15 cellular contexts compared by ENCODE assay signal in the genomic region with DNA sequence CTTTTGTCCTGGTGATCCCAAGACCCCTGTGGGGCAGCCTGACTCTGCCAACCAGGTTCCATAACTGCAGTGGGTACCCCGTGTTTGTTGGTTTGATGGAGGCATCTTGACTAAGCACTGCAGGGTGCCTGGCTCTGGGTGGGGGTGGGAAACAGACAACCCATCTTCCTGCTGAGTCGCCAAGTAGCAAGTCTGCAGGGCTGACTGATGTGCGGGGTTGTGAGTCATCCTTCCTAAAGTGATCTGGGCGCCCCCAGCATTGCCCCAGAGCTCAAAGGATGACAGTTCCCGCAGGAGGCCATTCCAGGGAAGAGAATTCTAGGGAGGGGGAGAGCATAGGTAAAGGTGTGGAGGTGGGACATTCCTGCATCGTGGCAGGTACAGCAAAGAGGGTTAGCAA. TPM values are rescaled to one million over a fixed set of nuclear protein-coding genes. Genes with fewer than 3 reads are reported as not detected.
DNase-seq lines count a peak whose midpoint lies in the region; TF ChIP-seq lines count a peak whose summit lies in the region.
"Had no signal": no experiment of that assay in that cellular context is flagged by ENCODE, and none has a peak within 500 bp of the region (broad histone marks: within the 10 kb centered on the region; RNA-seq: fewer than 3 reads in every experiment).

No MANE protein-coding gene starts in this region.

- no peak overlapping the region for H3K4me3 ChIP-seq in astrocyte of the spinal cord (ENCODE audit: low read depth, low read length)
- H3K4me3 ChIP-seq in coronary artery: no peak overlapping the region
- H3K4me3 ChIP-seq: esophagus squamous epithelium, K562, prostate gland had no signal

- DNase-seq in AG08396 (ENCODE audit: low spot score): peak; percentile 66
- peak; percentile 74 for DNase-seq in HT1080 (ENCODE audit: low read depth)
- peak; percentile 43 for DNase-seq in astrocyte of the spinal cord (ENCODE audit: low read depth, low spot score)
- peak; percentile 53 for DNase-seq in kidney glomerular epithelial cell (lab: John Stamatoyannopoulos, UW)
- no peak for DNase-seq in NCI-H774 (lab: John Stamatoyannopoulos, UW)
- no peak for DNase-seq in coronary artery (ENCODE audit: low spot score)
- no peak for DNase-seq in NCI-H2107 treated with DMSO at 0.1 percent for 48 hours (lab: John Stamatoyannopoulos, UW; ENCODE audit: unreplicated experiment)
- no peak for DNase-seq in activated CD4-positive, alpha-beta T cell treated with anti-CD3 and anti-CD28 coated beads for 4 hours
- DNase-seq: activated effector memory CD4-positive, alpha-beta T cell treated with Interleukin-2 at 50 U/mL for 16 hours; esophagus squamous epithelium; NCI-H2107; stimulated activated CD4-positive, alpha-beta T cell treated with anti-CD3 and anti-CD28 coated beads, Interleukin-4, amount 100 ng/mL, for 4 hours; stimulated activated naive CD8-positive, alpha-beta T cell treated with anti-CD3 and anti-CD28 coated beads, Interleukin-15, amount 100 ng/mL, for 72 hours had no signal

- TF ChIP-seq CTCF in astrocyte of the spinal cord (IDR thresholded peaks at IDR 0.05; ENCODE audit: low read depth, low read length): no peak
- TF ChIP-seq CTCF in coronary artery (IDR thresholded peaks at IDR 0.05): no peak

- H3K27ac ChIP-seq in coronary artery: no peak overlapping the region
- H3K27ac ChIP-seq: esophagus squamous epithelium, prostate gland had no signal

- in situ Hi-C loops in astrocyte of the spinal cord (cut with HindIII; ENCODE audit: low sequenced_read_pairs): no loop called here

RNA-seq across cellular contexts. Expression of gene DAB2IP, which starts 23.5 kb away (rescaled TPM):
- total RNA-seq in HT1080 (2014; rRNA removed; shearing (Covaris generic)): 12.6 and 16.6 TPM in 2 replicates
- 8.2 and 8.6 TPM in 2 replicates for polyA plus RNA-seq in HT1080 (2015; cell fraction: cytosol; rRNA removed)
- 8.4 and 10.3 TPM in 2 replicates for polyA plus RNA-seq in HT1080 (2015; cell fraction: nucleus; rRNA removed)

Comparison
In these comparisons a context has a peak if more than half of its experiments do, and no peak if none do; other contexts are left out.
1. DNase-seq: peak in AG08396 (single experiment), HT1080 (single experiment), astrocyte of the spinal cord (single experiment) and kidney glomerular epithelial cell (single experiment); none in NCI-H774 (single experiment), coronary artery (single experiment), NCI-H2107 treated with DMSO at 0.1 percent for 48 hours (single experiment) and activated CD4-positive, alpha-beta T cell treated with anti-CD3 and anti-CD28 coated beads for 4 hours (0 of 2).